ENCODE assay signal across 9 cellular contexts in the genomic region with DNA sequence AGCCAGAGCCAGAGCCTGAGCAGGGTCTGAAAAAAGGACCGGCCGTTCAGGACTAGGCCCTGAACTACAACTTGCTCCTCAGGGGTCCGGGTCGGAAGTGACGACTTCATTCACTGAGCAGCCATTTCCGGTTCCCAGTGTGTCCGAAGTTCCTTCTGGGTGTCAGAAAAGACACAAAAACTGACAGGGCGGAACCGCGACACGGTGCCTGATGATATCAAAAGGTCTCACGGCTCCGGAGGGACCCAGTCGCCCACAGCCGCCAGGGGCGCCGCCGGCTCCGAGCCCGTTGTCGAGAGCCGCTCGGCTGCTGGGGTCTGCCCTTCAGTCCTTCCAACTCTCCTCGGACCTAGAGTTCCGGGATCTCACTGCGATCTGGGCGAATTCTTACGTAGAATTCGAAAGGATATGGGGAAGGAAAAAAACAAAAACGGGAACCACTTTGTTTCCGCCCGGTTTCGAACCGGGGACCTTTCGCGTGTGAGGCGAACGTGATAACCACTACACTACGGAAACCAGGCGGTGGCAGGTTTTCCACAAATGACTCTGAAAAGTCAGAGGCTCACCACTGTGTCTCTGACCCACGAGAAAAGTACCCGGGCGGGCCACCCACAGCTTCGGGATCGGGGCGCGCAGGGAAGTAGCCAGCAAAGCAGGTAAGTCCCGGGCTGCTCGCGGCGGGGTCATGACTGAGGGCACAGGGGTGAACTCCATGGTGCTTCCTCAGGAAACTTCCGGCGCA. TPM values are rescaled to one million over a fixed set of nuclear protein-coding genes. Genes with fewer than 3 reads are reported as not detected.
DNase-seq lines count a peak whose midpoint lies in the region; ATAC-seq and TF ChIP-seq lines count a peak whose summit lies in the region.
"Had no signal": no experiment of that assay in that cellular context is flagged by ENCODE, and none has a peak within 500 bp of the region (broad histone marks: within the 10 kb centered on the region; RNA-seq: fewer than 3 reads in every experiment).

No MANE protein-coding gene starts in this region.

- H3K27ac ChIP-seq in BLaER1 treated with 17β-estradiol and CSF1 and Interleukin-3, amounts not matched to agents 10 nM and 100 nM: peak overlapping the region; percentile 88 to 99 (median 95)
- peak overlapping the region; percentile 87 to 97 for H3K27ac ChIP-seq in coronary artery

- peak overlapping the region; percentile 93 for H3K4me3 Mint-ChIP-seq in activated CD4-positive, alpha-beta T cell treated with anti-CD3 and anti-CD28 coated beads, Interleukin-2, amount 10 ng/mL, durations not matched to agents 24 days and 14 days

- H3K9me3 Mint-ChIP-seq in activated CD4-positive, alpha-beta T cell treated with anti-CD3 and anti-CD28 coated beads, Interleukin-2, amount 10 ng/mL, durations not matched to agents 24 days and 14 days: peaks cover 3% of the 10 kb centered on the region

- peaks cover 28% of the 10 kb centered on the region for H3K4me1 Mint-ChIP-seq in activated CD4-positive, alpha-beta T cell treated with anti-CD3 and anti-CD28 coated beads, Interleukin-2, amount 10 ng/mL, durations not matched to agents 24 days and 14 days

- H3K27ac Mint-ChIP-seq in activated CD4-positive, alpha-beta T cell treated with anti-CD3 and anti-CD28 coated beads, Interleukin-2, amount 10 ng/mL, durations not matched to agents 24 days and 14 days: peak overlapping the region; percentile 100

- DNase-seq in GM19240 (ENCODE audit: insufficient read length, low spot score) (peak; percentile 48), NCI-H526 (lab: John Stamatoyannopoulos, UW) (peak; percentile 97 to 99), coronary artery (ENCODE audit: low spot score) (peak; percentile 95), left kidney (ENCODE audit: low read depth, low spot score) (peak; percentile 97)
- DNase-seq in activated CD4-positive, alpha-beta T cell treated with anti-CD3 and anti-CD28 coated beads, Interleukin-2, amount 10 ng/mL, durations not matched to agents 24 days and 14 days: peak; percentile 98
- DNase-seq in stimulated activated CD4-positive, alpha-beta T cell treated with anti-CD3 and anti-CD28 coated beads, Interleukin-1b, Interleukin-23, amount 100 ng/mL, for 48 hours: peak; percentile 92

- H3K36me3 ChIP-seq in BLaER1 treated with 17β-estradiol and CSF1 and Interleukin-3, amounts not matched to agents 10 nM and 100 nM: no peaks in the 10 kb centered on the region

- peaks cover 14% of the 10 kb centered on the region for H3K36me3 Mint-ChIP-seq in activated CD4-positive, alpha-beta T cell treated with anti-CD3 and anti-CD28 coated beads, Interleukin-2, amount 10 ng/mL, durations not matched to agents 24 days and 14 days (ENCODE audit: low read depth)

- H4K20me1 ChIP-seq in BLaER1 treated with 17β-estradiol and CSF1 and Interleukin-3, amounts not matched to agents 10 nM and 100 nM: no peaks in the 10 kb centered on the region

- H3K9ac ChIP-seq in BLaER1 treated with 17β-estradiol and CSF1 and Interleukin-3, amounts not matched to agents 10 nM and 100 nM: peak overlapping the region; percentile 84 to 97 (median 92)

- ATAC-seq in HG03457 (IDR thresholded peaks at IDR 0.05; ENCODE audit: unreplicated experiment): peak; percentile 52

- H3K27me3 ChIP-seq in BLaER1 treated with 17β-estradiol and CSF1 and Interleukin-3, amounts not matched to agents 10 nM and 100 nM: no peaks in the 10 kb centered on the region

- H3K4me2 ChIP-seq in BLaER1 treated with 17β-estradiol and CSF1 and Interleukin-3, amounts not matched to agents 10 nM and 100 nM: peak overlapping the region; percentile 74 to 91 (median 83)

- intact Hi-C loops in activated CD4-positive, alpha-beta T cell treated with anti-CD3 and anti-CD28 coated beads, Interleukin-2, amount 10 ng/mL, durations not matched to agents 24 days and 14 days (cut with micrococcal nuclease): loop anchor here (1.0 to 10.0 kb wide), 4 partner anchors 9 to 355 kb away; partner anchors contain the start of gene USF1

- peaks cover 17 to 30% (median 22%) of the 10 kb centered on the region in 10 experiments for H3K4me1 ChIP-seq in BLaER1 treated with 17β-estradiol and CSF1 and Interleukin-3, amounts not matched to agents 10 nM and 100 nM

- peaks cover 3% of the 10 kb centered on the region for H3K27me3 Mint-ChIP-seq in activated CD4-positive, alpha-beta T cell treated with anti-CD3 and anti-CD28 coated beads, Interleukin-2, amount 10 ng/mL, durations not matched to agents 24 days and 14 days

- H3K9me3 ChIP-seq in BLaER1 treated with 17β-estradiol and CSF1 and Interleukin-3, amounts not matched to agents 10 nM and 100 nM (replicated peaks in 1 of 11): no peaks in the 10 kb centered on the region

- TF ChIP-seq CTCF in coronary artery (IDR thresholded peaks at IDR 0.05): peak; percentile 25

- H3K4me3 ChIP-seq in BLaER1 treated with 17β-estradiol and CSF1 and Interleukin-3, amounts not matched to agents 10 nM and 100 nM: peak overlapping the region; percentile 64 to 87 (median 78)
- peak overlapping the region; percentile 80 for H3K4me3 ChIP-seq in coronary artery

RNA-seq across cellular contexts. Expression of gene CFAP126, which starts 31.8 kb away (rescaled TPM):
- total RNA-seq in activated CD4-positive, alpha-beta T cell treated with anti-CD3 and anti-CD28 coated beads, Interleukin-2, amount 10 ng/mL, durations not matched to agents 24 days and 14 days: not detected in 2 replicates
- total RNA-seq: subcutaneous adipose tissue had no signal

Comparison
In these comparisons a context has a peak if more than half of its experiments do, and no peak if none do; other contexts are left out.
1. Peak in every context shown above with its lines: DNase-seq, ATAC-seq, H3K4me3 ChIP-seq and H3K27ac ChIP-seq.
2. DNase-seq: peak in every context shown above with its lines; median percentile 98 in NCI-H526; 98 in activated CD4-positive, alpha-beta T cell treated with anti-CD3 and anti-CD28 coated beads, Interleukin-2, amount 10 ng/mL, durations not matched to agents 24 days and 14 days; 97 in left kidney; 95 in coronary artery; 92 in stimulated activated CD4-positive, alpha-beta T cell treated with anti-CD3 and anti-CD28 coated beads, Interleukin-1b, Interleukin-23, amount 100 ng/mL, for 48 hours; 48 in GM19240.